In genomic region chr10:75430000-75430763, GRCh38 we compare ENCODE assay signal across 8 cellular contexts. TPM values are rescaled to one million over a fixed set of nuclear protein-coding genes. Genes with fewer than 3 reads are reported as not detected.
A peak's percentile ranks its signal among the peaks of the same experiment; 100 is the strongest.
DNase-seq lines count a peak whose midpoint lies in the region; ATAC-seq and TF ChIP-seq lines count a peak whose summit lies in the region.

No MANE protein-coding gene starts in this region.

- POLR2A ChIA-PET in PC-9 (lab: Charles Lee; ENCODE audit: unreplicated experiment), result no interaction called here

- no peak overlapping the region for H2AFZ ChIP-seq in PC-9

- H3K4me1 Mint-ChIP-seq in activated T-helper 1 cell treated with anti-CD3 and anti-CD28 coated beads, Interleukin-12 subunit alpha, Interleukin-12 subunit beta, Interleukin-2, Interleukin-4 antibody, amounts not matched to agents 30 ng/mL and 10 ng/mL and 1 ng/mL, durations not matched to agents 14 hours and 24 hours and 36 hours (ENCODE audit: low read depth), result no peaks in the 10 kb centered on the region

- DNase-seq in PC-9 (peak in 1 of 2 experiments; percentile 49), left ventricle myocardium inferior (peak; percentile 67), prostate gland (ENCODE audit: low spot score) (peak; percentile 22), AG20443 (ENCODE audit: low spot score) (no peak)
- no peak for DNase-seq in activated T-helper 1 cell treated with anti-CD3 and anti-CD28 coated beads, Interleukin-12 subunit alpha, Interleukin-12 subunit beta, Interleukin-2, Interleukin-4 antibody, amounts not matched to agents 30 ng/mL and 10 ng/mL and 1 ng/mL, durations not matched to agents 14 hours and 24 hours and 36 hours (ENCODE audit: low spot score)

- no peaks in the 10 kb centered on the region for H3K9me2 ChIP-seq in PC-9 (ENCODE audit: insufficient read depth)

- intact Hi-C loops in PC-9 (cut with micrococcal nuclease; ENCODE audit: unreplicated experiment) (no loop called here), left ventricle myocardium inferior (cut with micrococcal nuclease) (no loop called here), prostate gland (cut with DNase I) (no loop called here)
- intact Hi-C loops in activated T-helper 1 cell treated with anti-CD3 and anti-CD28 coated beads, Interleukin-12 subunit alpha, Interleukin-12 subunit beta, Interleukin-2, Interleukin-4 antibody, amounts not matched to agents 30 ng/mL and 10 ng/mL and 1 ng/mL, durations not matched to agents 14 hours and 24 hours and 36 hours (cut with micrococcal nuclease), result no loop called here

- H3K27ac ChIP-seq in PC-9 (peak overlapping the region; percentile 7; the same call in 1 of the 2 replicates), left ventricle myocardium inferior (replicated peaks) (peak overlapping the region; percentile 87), prostate gland (peak overlapping the region; percentile 29 to 62)

- H3K27me3 ChIP-seq in PC-9 (ENCODE audit: insufficient read depth, low read depth) (no peaks in the 10 kb centered on the region), left ventricle myocardium inferior (ENCODE audit: low read depth) (no peaks in the 10 kb centered on the region), prostate gland (replicated peaks; ENCODE audit: insufficient read depth) (no peaks in the 10 kb centered on the region)

- H3K4me1 ChIP-seq in PC-9 (replicated peaks; ENCODE audit: insufficient read depth) (peaks cover 53% of the 10 kb centered on the region), left ventricle myocardium inferior (peaks cover 53% of the 10 kb centered on the region), prostate gland (replicated peaks) (no peaks in the 10 kb centered on the region)

- no peak overlapping the region for H3K4me3 Mint-ChIP-seq in activated T-helper 1 cell treated with anti-CD3 and anti-CD28 coated beads, Interleukin-12 subunit alpha, Interleukin-12 subunit beta, Interleukin-2, Interleukin-4 antibody, amounts not matched to agents 30 ng/mL and 10 ng/mL and 1 ng/mL, durations not matched to agents 14 hours and 24 hours and 36 hours

- no TSS peak for BruUV-seq in PC-9 (replicated peaks; lab: Mats Ljungman, UMichigan)

- H3K27ac Mint-ChIP-seq in activated T-helper 1 cell treated with anti-CD3 and anti-CD28 coated beads, Interleukin-12 subunit alpha, Interleukin-12 subunit beta, Interleukin-2, Interleukin-4 antibody, amounts not matched to agents 30 ng/mL and 10 ng/mL and 1 ng/mL, durations not matched to agents 14 hours and 24 hours and 36 hours, result no peak overlapping the region

- H4K20me1 ChIP-seq in PC-9 (ENCODE audit: insufficient read depth), result no peaks in the 10 kb centered on the region

- 48% methylated on average over 9 of the region's 9 CpGs for WGBS in prostate gland

- H3K36me3 ChIP-seq in PC-9 (ENCODE audit: low read depth) (no peaks in the 10 kb centered on the region), left ventricle myocardium inferior (no peaks in the 10 kb centered on the region), prostate gland (no peaks in the 10 kb centered on the region)

- peaks cover 47% of the 10 kb centered on the region for H3K27me3 Mint-ChIP-seq in activated T-helper 1 cell treated with anti-CD3 and anti-CD28 coated beads, Interleukin-12 subunit alpha, Interleukin-12 subunit beta, Interleukin-2, Interleukin-4 antibody, amounts not matched to agents 30 ng/mL and 10 ng/mL and 1 ng/mL, durations not matched to agents 14 hours and 24 hours and 36 hours (ENCODE audit: insufficient read depth)

- no peak overlapping the region for H3K4me3 ChIP-seq in PC-9
- peak overlapping the region; percentile 77 for H3K4me3 ChIP-seq in left ventricle myocardium inferior
- H3K4me3 ChIP-seq in prostate gland, result no peak overlapping the region

- H3K4me2 ChIP-seq in PC-9, result peak overlapping the region; percentile 89

- no peaks in the 10 kb centered on the region for H3K9me3 Mint-ChIP-seq in activated T-helper 1 cell treated with anti-CD3 and anti-CD28 coated beads, Interleukin-12 subunit alpha, Interleukin-12 subunit beta, Interleukin-2, Interleukin-4 antibody, amounts not matched to agents 30 ng/mL and 10 ng/mL and 1 ng/mL, durations not matched to agents 14 hours and 24 hours and 36 hours

- no peak for TF ChIP-seq POLR2A in prostate gland (IDR thresholded peaks at IDR 0.05)

- CTCF ChIA-PET in PC-9 (lab: Charles Lee), result no interaction called here

- H3K9me3 ChIP-seq in PC-9 (ENCODE audit: insufficient read depth, low read depth) (no peaks in the 10 kb centered on the region), left ventricle myocardium inferior (replicated peaks) (no peaks in the 10 kb centered on the region), prostate gland (no peaks in the 10 kb centered on the region)

- no peaks in the 10 kb centered on the region for H3K79me2 ChIP-seq in PC-9 (ENCODE audit: low read depth)

- ATAC-seq in GM19397 (IDR thresholded peaks at IDR 0.05; ENCODE audit: unreplicated experiment) (peak; percentile 38), GM19351 (IDR thresholded peaks at IDR 0.05; ENCODE audit: unreplicated experiment) (no peak), HG03159 (IDR thresholded peaks at IDR 0.05; ENCODE audit: unreplicated experiment) (no peak)

- peaks cover 2% of the 10 kb centered on the region for H3K36me3 Mint-ChIP-seq in activated T-helper 1 cell treated with anti-CD3 and anti-CD28 coated beads, Interleukin-12 subunit alpha, Interleukin-12 subunit beta, Interleukin-2, Interleukin-4 antibody, amounts not matched to agents 30 ng/mL and 10 ng/mL and 1 ng/mL, durations not matched to agents 14 hours and 24 hours and 36 hours (ENCODE audit: low read depth)

- peaks cover 31% of the 10 kb centered on the region for H3F3A ChIP-seq in PC-9 (ENCODE audit: insufficient read depth, low read depth)

- TF ChIP-seq CTCF in PC-9 (conservative IDR thresholded peaks at IDR 0.05) (no peak), left ventricle myocardium inferior (IDR thresholded peaks at IDR 0.05; ENCODE audit: borderline replicate concordance) (no peak), prostate gland (IDR thresholded peaks at IDR 0.05) (no peak)

RNA-seq across cellular contexts. Expression of gene LRMDA, which starts 1.2 kb away (rescaled TPM):
- total RNA-seq in PC-9 (2021) (not detected in 2 replicates), left ventricle myocardium inferior (18.7 TPM), prostate gland (10 to 100 TPM in 1 of 2 donors, 1 to 10 TPM in 1; 9.6 to 12.6 TPM)
- not detected in 2 replicates for total RNA-seq in activated T-helper 1 cell treated with anti-CD3 and anti-CD28 coated beads, Interleukin-12 subunit alpha, Interleukin-12 subunit beta, Interleukin-2, Interleukin-4 antibody, amounts not matched to agents 30 ng/mL and 10 ng/mL and 1 ng/mL, durations not matched to agents 14 hours and 24 hours and 36 hours

RNA-seq across cellular contexts. Expression of gene ZNF503, which starts 28.6 kb away (rescaled TPM):
- total RNA-seq in PC-9 (2021) (1.4 and 1.5 TPM in 2 replicates), left ventricle myocardium inferior (5.9 TPM), prostate gland (10 to 100 TPM; 23.9 to 33.7 TPM)
- 0.07 TPM in 1 of 2 replicates, not detected in the other for total RNA-seq in activated T-helper 1 cell treated with anti-CD3 and anti-CD28 coated beads, Interleukin-12 subunit alpha, Interleukin-12 subunit beta, Interleukin-2, Interleukin-4 antibody, amounts not matched to agents 30 ng/mL and 10 ng/mL and 1 ng/mL, durations not matched to agents 14 hours and 24 hours and 36 hours

Comparison
In these comparisons a context has a peak if more than half of its experiments do, and no peak if none do; other contexts are left out.
1. DNase-seq: peak in left ventricle myocardium inferior (single experiment) and prostate gland (single experiment); none in AG20443 (single experiment) and activated T-helper 1 cell treated with anti-CD3 and anti-CD28 coated beads, Interleukin-12 subunit alpha, Interleukin-12 subunit beta, Interleukin-2, Interleukin-4 antibody, amounts not matched to agents 30 ng/mL and 10 ng/mL and 1 ng/mL, durations not matched to agents 14 hours and 24 hours and 36 hours (single experiment).
2. H3K27ac ChIP-seq: peak in every context shown above with its lines; median percentile 87 in left ventricle myocardium inferior; 46 in prostate gland; 7 in PC-9.